ENCODE assay signal across 8 cellular contexts in genomic region chr12:54280401-54281260, GRCh38. TPM values are rescaled to one million over a fixed set of nuclear protein-coding genes. Genes with fewer than 3 reads are reported as not detected.
DNase-seq lines count a peak whose midpoint lies in the region; ATAC-seq, FAIRE-seq and TF ChIP-seq lines count a peak whose summit lies in the region.

HNRNPA1 (plus strand) TSS chr12:54280726; CDS start chr12:54280808, 82 bp downstream.

- peak within 1 kb of the TSS; percentile 100 for H3K9ac ChIP-seq in keratinocyte (ENCODE audit: control insufficient read depth, extremely low read depth, insufficient read depth, low read length)

- peak within 1 kb of the TSS; percentile 71 to 98 (median 92) for H3K4me3 ChIP-seq in keratinocyte (ENCODE audit: control insufficient read depth in 2 of 3, extremely low read depth in 1 of 3, insufficient read depth in 2 of 3, low read depth in 1 of 3, low read length in 3 of 3)

- H3K27ac ChIP-seq in keratinocyte (ENCODE audit: control insufficient read depth, insufficient read depth, low read length) = peak within 1 kb of the TSS; percentile 100

- no peak for TF ChIP-seq CTCF in keratinocyte (optimal IDR thresholded peaks at IDR 0.05 in 1 of 3, IDR thresholded peaks at IDR 0.05 in 1 of 3, conservative IDR thresholded peaks at IDR 0.05 in 1 of 3; ENCODE audit: extremely low read depth in 1 of 3, insufficient read depth in 2 of 3, low read length in 3 of 3)

- peaks cover 36% of the 10 kb centered on the region for H3K4me1 ChIP-seq in keratinocyte (ENCODE audit: control insufficient read depth, extremely low read depth, insufficient read depth, low read length)

- no peaks in the 10 kb centered on the region for H3K27me3 ChIP-seq in keratinocyte (ENCODE audit: control insufficient read depth, extremely low read depth, insufficient read depth, low read length)

- H3K4me2 ChIP-seq in keratinocyte (ENCODE audit: control insufficient read depth, extremely low read depth, insufficient read depth, low read depth, low read length) = peak within 1 kb of the TSS; percentile 98

- H4K20me1 ChIP-seq in keratinocyte (ENCODE audit: control insufficient read depth, extremely low read depth, insufficient read depth, low read length) = peaks cover 26% of the 10 kb centered on the region

- peak within 1 kb of the TSS; percentile 98 for H2AFZ ChIP-seq in keratinocyte (ENCODE audit: control insufficient read depth, low read length)

- H3K9me3 ChIP-seq in keratinocyte (ENCODE audit: control insufficient read depth, low read depth, low read length) = no peaks in the 10 kb centered on the region

- peak; percentile 84 for FAIRE-seq in keratinocyte (lab: Jason Lieb, UNC)

- peaks cover 78% of the 10 kb centered on the region for H3K79me2 ChIP-seq in keratinocyte (ENCODE audit: control insufficient read depth, insufficient read depth, low read length)

- dilution Hi-C loops in keratinocyte (cut with MboI; ENCODE audit: extremely low pct_ligation_motif_present, low sequenced_read_pairs) = no loop called here

- H3K36me3 ChIP-seq in keratinocyte (ENCODE audit: control insufficient read depth in 2 of 2, extremely low read depth in 1 of 2, insufficient read depth in 2 of 2, low read length in 2 of 2) = peaks cover 8 to 37% of the 10 kb centered on the region in 2 experiments

- H3K9me1 ChIP-seq in keratinocyte (ENCODE audit: control insufficient read depth, extremely low read depth, insufficient read depth, low read length) = no peaks in the 10 kb centered on the region

- ATAC-seq in GM19043 (IDR thresholded peaks at IDR 0.05; ENCODE audit: low read depth, unreplicated experiment) (peak; percentile 75), HG03354 (IDR thresholded peaks at IDR 0.05; ENCODE audit: poor library complexity, severe bottlenecking, unreplicated experiment) (peak; percentile 86)

- peak; percentile 95 for DNase-seq in AG20443 (ENCODE audit: low spot score)
- peak; percentile 100 for DNase-seq in NCI-H460 (ENCODE audit: extremely low read depth, low read depth)
- peak; percentile 88 for DNase-seq in activated CD4-positive, CD25-positive, alpha-beta regulatory T cell treated with anti-CD3 and anti-CD28 coated beads, Interleukin-2, amount 50 U/mL, for 72 hours
- peak; percentile 96 for DNase-seq in cerebellum (ENCODE audit: low spot score)
- peak; percentile 99 for DNase-seq in keratinocyte (ENCODE audit: low read depth, low spot score)
- peak; percentile 72 to 90 for DNase-seq in stimulated activated CD4-positive, alpha-beta T cell treated with anti-CD3 and anti-CD28 coated beads, Interleukin-15, amount 100 ng/mL, for 1 hour (ENCODE audit: low read depth in 1 of 2, low spot score in 1 of 2)

RNA-seq across cellular contexts. Expression of gene HNRNPA1, which starts in this region (rescaled TPM):
- 612 and 670 TPM in 2 replicates for total RNA-seq in NCI-H460 (2014; rRNA removed; shearing (Covaris generic))
- polyA plus RNA-seq in NCI-H460 (2014; cell fraction: nucleus; rRNA removed) = 503 and 568 TPM in 2 replicates
- 451 TPM for total RNA-seq in cerebellum
- polyA plus RNA-seq in keratinocyte = 269 to 1,061 TPM (median 583 TPM) in 3 replicates
- polyA plus RNA-seq in keratinocyte (2011; ENCODE audit: low read depth) = 866 TPM
- 514 and 556 TPM in 2 replicates for polyA plus RNA-seq in keratinocyte (2011; cell fraction: cytosol; rRNA removed)
- 391 and 470 TPM in 2 replicates for polyA plus RNA-seq in keratinocyte (2011; cell fraction: nucleus; rRNA removed)
- 660 and 1,102 TPM in 2 replicates for polyA plus RNA-seq in keratinocyte (2012; ENCODE audit: low replicate concordance)
- 134 to 550 TPM (median 267 TPM) in 3 replicates for polyA minus RNA-seq in keratinocyte
- polyA minus RNA-seq in keratinocyte (2011; cell fraction: cytosol; rRNA and poly(A)+ RNA removed) = 319 TPM
- 117 and 201 TPM in 2 replicates for polyA minus RNA-seq in keratinocyte (2011; cell fraction: nucleus; rRNA and poly(A)+ RNA removed)

Comparison
In these comparisons a context has a peak if more than half of its experiments do, and no peak if none do; other contexts are left out.
1. Peak in every context shown above with its lines: DNase-seq, ATAC-seq, H3K4me3 ChIP-seq and H3K27ac ChIP-seq.